In the genomic region with DNA sequence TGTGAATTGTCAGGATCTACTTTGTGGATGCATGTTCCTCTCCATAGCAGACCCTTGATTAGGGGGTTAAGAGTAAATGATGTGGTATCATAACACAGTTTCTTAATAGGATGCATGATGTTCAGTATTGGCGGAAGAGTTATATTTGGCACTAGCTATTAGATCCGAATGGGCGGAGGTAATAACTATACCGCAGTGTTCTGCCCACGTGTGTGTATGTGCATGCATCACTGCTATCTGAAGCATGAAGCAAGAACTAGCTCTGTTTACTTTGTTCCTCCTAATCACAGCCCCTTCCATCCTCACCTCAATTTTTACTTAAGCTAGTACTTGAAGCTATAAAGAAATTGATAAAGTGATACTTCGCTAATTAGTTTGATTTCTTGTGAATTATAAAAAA, we compare ENCODE assay signal across 17 cellular contexts.
"Had no signal": no experiment of that assay in that cellular context is flagged by ENCODE, and none has a peak within 500 bp of the region (broad histone marks: within the 10 kb centered on the region; RNA-seq: fewer than 3 reads in every experiment).

No MANE protein-coding gene starts in this region.

- H3K4me1 ChIP-seq: left lung, prostate gland had no signal

- H3K4me3 Mint-ChIP-seq: nephron; stimulated activated memory B cell treated with anti-CD40 and anti-IgM and Interleukin-4, amounts not matched to agents 10 μg/mL and 1 μg/mL and 100 μg/mL, for 72 hours; stimulated activated naive CD8-positive, alpha-beta T cell treated with anti-CD3 and anti-CD28 coated beads, Interleukin-15, Interleukin-2, amounts not matched to agents 100 ng/mL and 50 ng/mL, for 24 hours had no signal

- H3K27ac ChIP-seq: left lung, parathyroid adenoma, prostate gland, right lobe of liver, thoracic aorta, transverse colon had no signal

- ATAC-seq: esophagus mucosa; left lung; right lobe of liver; stimulated activated memory B cell treated with anti-CD40 and anti-IgM and Interleukin-4, amounts not matched to agents 10 μg/mL and 1 μg/mL and 100 μg/mL, for 72 hours had no signal

- H3K4me3 ChIP-seq: left lung, lung, prostate gland, right lobe of liver, thoracic aorta, transverse colon had no signal

- DNase-seq: effector memory CD4-positive, alpha-beta T cell; islet precursor cell; left lung; mesenchymal stem cell; midbrain; occipital lobe; right lobe of liver; stimulated activated CD4-positive, alpha-beta T cell treated with anti-CD3 and anti-CD28 coated beads, Interleukin-4, amount 100 ng/mL, for 1 hour; transverse colon had no signal

- H3K9me3 ChIP-seq: left lung, prostate gland, right lobe of liver, thoracic aorta, transverse colon had no signal

- H3K9ac ChIP-seq: parathyroid adenoma had no signal

- H3K36me3 Mint-ChIP-seq: stimulated activated memory B cell treated with anti-CD40 and anti-IgM and Interleukin-4, amounts not matched to agents 10 μg/mL and 1 μg/mL and 100 μg/mL, for 72 hours had no signal

- H3K36me3 ChIP-seq: left lung, prostate gland, right lobe of liver, thoracic aorta, transverse colon had no signal

- H3K27me3 ChIP-seq: left lung, right lobe of liver, transverse colon had no signal

- H3K27ac Mint-ChIP-seq: nephron; stimulated activated memory B cell treated with anti-CD40 and anti-IgM and Interleukin-4, amounts not matched to agents 10 μg/mL and 1 μg/mL and 100 μg/mL, for 72 hours; stimulated activated naive CD8-positive, alpha-beta T cell treated with anti-CD3 and anti-CD28 coated beads, Interleukin-15, Interleukin-2, amounts not matched to agents 100 ng/mL and 50 ng/mL, for 24 hours had no signal

- H3K27me3 Mint-ChIP-seq: stimulated activated memory B cell treated with anti-CD40 and anti-IgM and Interleukin-4, amounts not matched to agents 10 μg/mL and 1 μg/mL and 100 μg/mL, for 72 hours; stimulated activated naive CD8-positive, alpha-beta T cell treated with anti-CD3 and anti-CD28 coated beads, Interleukin-15, Interleukin-2, amounts not matched to agents 100 ng/mL and 50 ng/mL, for 24 hours had no signal

- H3K4me1 Mint-ChIP-seq: stimulated activated memory B cell treated with anti-CD40 and anti-IgM and Interleukin-4, amounts not matched to agents 10 μg/mL and 1 μg/mL and 100 μg/mL, for 72 hours had no signal

- H2AFZ ChIP-seq: parathyroid adenoma had no signal
